ENCODE assay signal across 24 cellular contexts in the genomic region with DNA sequence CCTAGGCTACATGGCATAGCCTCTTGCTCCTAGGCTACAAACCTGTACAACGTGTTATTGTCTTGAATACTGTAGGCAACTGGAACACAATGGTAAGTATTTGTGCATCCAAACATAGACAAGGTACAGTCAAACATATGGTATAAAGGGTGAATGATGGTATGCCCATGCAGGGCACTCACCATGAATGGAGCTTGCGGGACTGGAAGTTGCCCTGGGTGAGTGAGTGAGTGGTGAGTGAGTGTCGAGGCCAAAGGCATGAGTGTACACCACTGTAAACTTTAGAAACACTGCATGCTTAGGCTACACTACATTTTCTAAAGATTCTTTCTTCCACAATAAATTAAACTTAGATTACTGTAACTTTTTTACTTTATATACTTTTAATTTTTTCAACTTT.
"Had no signal": no experiment of that assay in that cellular context is flagged by ENCODE, and none has a peak within 500 bp of the region (broad histone marks: within the 10 kb centered on the region; RNA-seq: fewer than 3 reads in every experiment).

No MANE protein-coding gene starts in this region.

- H3K4me1 ChIP-seq: SJSA1 had no signal

- ATAC-seq: activated CD4-positive, alpha-beta T cell treated with anti-CD3 and anti-CD28 coated beads for 36 hours; activated T-helper 17 cell treated with anti-CD3 and anti-CD28 coated beads, Interleukin-2, amount 50 U/mL, for 72 hours; T-helper 17 cell had no signal

- DNase-seq: activated CD4-positive, alpha-beta memory T cell treated with anti-CD3 and anti-CD28 coated beads, Interleukin-2, amount 10 ng/mL, durations not matched to agents 7 days and 5 days; activated CD4-positive, alpha-beta T cell treated with anti-CD3 and anti-CD28 coated beads for 36 hours; activated CD4-positive, alpha-beta T cell treated with anti-CD3 and anti-CD28 coated beads, Interleukin-2, amount 50 U/mL, for 1 hour; activated naive CD4-positive, alpha-beta T cell treated with anti-CD3 and anti-CD28 coated beads, Interleukin-2, amount 50 U/mL, for 16 hours; activated naive CD8-positive, alpha-beta T cell treated with anti-CD3 and anti-CD28 coated beads, Interleukin-2, amount 10 ng/mL, durations not matched to agents 7 days and 5 days; activated T-cell treated with anti-CD3 and anti-CD28 coated beads for 4 hours; activated T-cell treated with anti-CD3 and anti-CD28 coated beads, Interleukin-2, amount 50 U/mL, for 48 hours; adrenal gland; anterior cingulate cortex; KG1; NCI-H1092; NCI-H1417 treated with DMSO at 0.1 percent for 48 hours; NCI-H1694; NCI-H2029; NCI-H2107; NCI-H345; NCI-H510A; NCI-H526 treated with DMSO at 0.1 percent for 48 hours; Peyer's patch; SHP77; T-helper 17 cell; T-helper 9 cell had no signal

- H3K27ac ChIP-seq: adrenal gland, Peyer's patch, SJSA1 had no signal

- H3K27me3 ChIP-seq: adrenal gland, Peyer's patch, SJSA1 had no signal

- H3K4me3 ChIP-seq: adrenal gland, Peyer's patch, SJSA1 had no signal
